22 cellular contexts compared by ENCODE assay signal in the genomic region with DNA sequence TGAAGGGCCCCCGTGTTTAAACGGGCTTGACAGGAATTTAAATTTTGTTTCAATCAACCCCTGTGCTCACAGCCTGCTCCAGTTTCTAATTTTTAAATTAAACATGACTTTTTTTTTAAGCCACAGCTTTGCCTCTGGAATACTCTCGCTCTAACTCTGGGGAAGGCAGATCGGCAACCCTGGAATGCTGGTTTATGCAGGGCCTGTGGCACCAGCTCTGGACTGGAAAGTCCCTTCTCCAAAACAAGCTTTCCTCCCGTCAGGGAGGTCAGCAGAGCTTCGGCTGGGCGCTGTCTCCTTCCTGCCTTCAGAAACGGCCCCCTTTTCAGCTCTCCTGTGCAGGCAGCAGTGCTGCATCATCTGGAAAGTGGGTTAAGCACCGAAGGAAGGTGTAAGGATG. TPM values are rescaled to one million over a fixed set of nuclear protein-coding genes. Genes with fewer than 3 reads are reported as not detected.
DNase-seq lines count a peak whose midpoint lies in the region; ATAC-seq, FAIRE-seq and TF ChIP-seq lines count a peak whose summit lies in the region.
"Had no signal": no experiment of that assay in that cellular context is flagged by ENCODE, and none has a peak within 500 bp of the region (broad histone marks: within the 10 kb centered on the region; RNA-seq: fewer than 3 reads in every experiment).

No MANE protein-coding gene starts in this region.

- CTCF ChIA-PET in Panc1 (lab: Charles Lee), result no interaction called here

- H3K9me3 ChIP-seq in Panc1 (ENCODE audit: control insufficient read depth, insufficient read depth, low read depth, low read length), result no peaks in the 10 kb centered on the region
- H3K9me3 ChIP-seq: right lobe of liver had no signal

- no peaks in the 10 kb centered on the region for H3K36me3 ChIP-seq in Panc1 (ENCODE audit: control insufficient read depth, insufficient read depth, low read length)
- H3K36me3 ChIP-seq: right lobe of liver had no signal

- FAIRE-seq in GM12892 (lab: Jason Lieb, UNC), result no peak
- FAIRE-seq: keratinocyte had no signal

- H3K4me3 Mint-ChIP-seq in activated naive CD8-positive, alpha-beta T cell treated with anti-CD3 and anti-CD28 coated beads for 36 hours, result no peak overlapping the region
- H3K4me3 Mint-ChIP-seq: dendritic cell treated with granulocyte-macrophage colony-stimulating factor and Interleukin-4, amounts not matched to agents 40 ng/mL and 50 ng/mL, for 4 days had no signal

- no TSS peak for BruUV-seq in Panc1 (replicated peaks; lab: Mats Ljungman, UMichigan)

- ATAC-seq in Panc1, result peak; percentile 21; the same call in 1 of the 2 replicates
- no peak for ATAC-seq in HG03139 (IDR thresholded peaks at IDR 0.05; ENCODE audit: unreplicated experiment)
- ATAC-seq in GM21447 (IDR thresholded peaks at IDR 0.05; ENCODE audit: unreplicated experiment), result no peak
- ATAC-seq: foreskin keratinocyte had no signal

- intact Hi-C loops in Panc1 (cut with micrococcal nuclease; ENCODE audit: unreplicated experiment), result no loop called here

- DNase-seq in NCI-H82 (lab: John Stamatoyannopoulos, UW), result peak; percentile 60
- no peak for DNase-seq in NCI-H82 treated with DMSO at 0.1 percent for 48 hours (lab: John Stamatoyannopoulos, UW; ENCODE audit: unreplicated experiment)
- no peak for DNase-seq in Panc1 (ENCODE audit: low read depth, low spot score)
- DNase-seq in fibroblast of peridontal ligament (ENCODE audit: extremely low read depth), result peak; percentile 4
- DNase-seq in GM12892 (ENCODE audit: insufficient read length), result no peak
- no peak for DNase-seq in activated naive CD8-positive, alpha-beta T cell treated with anti-CD3 and anti-CD28 coated beads for 36 hours
- DNase-seq: 8988T, COR-L47, foreskin keratinocyte, right lobe of liver, SHP77 had no signal

- H3K36me3 Mint-ChIP-seq in activated naive CD8-positive, alpha-beta T cell treated with anti-CD3 and anti-CD28 coated beads for 36 hours, result peaks cover 5% of the 10 kb centered on the region
- H3K36me3 Mint-ChIP-seq: naive B cell had no signal

- no peak overlapping the region for H3K27ac ChIP-seq in Panc1 (ENCODE audit: low read length)
- H3K27ac ChIP-seq: foreskin keratinocyte, parathyroid adenoma, right lobe of liver had no signal

- in situ Hi-C loops in Panc1 (cut with HindIII; ENCODE audit: low pct_unique_long_range_greater_than_20kb, low sequenced_read_pairs), result no loop called here

- POLR2A ChIA-PET in Panc1 (lab: Charles Lee), result interaction anchor here (0.7 kb wide), 1 partner anchor 25 kb away, joined by 3 read pairs; no protein-coding TSS in a partner anchor

- no peak for TF ChIP-seq POLR2A in GM12892 (IDR thresholded peaks at IDR 0.05; ENCODE audit: low read depth, low read length)

- no peaks in the 10 kb centered on the region for H3K27me3 ChIP-seq in Panc1 (ENCODE audit: control insufficient read depth, insufficient read depth, low read length)
- H3K27me3 ChIP-seq: foreskin keratinocyte, right lobe of liver had no signal

- H3K9me3 Mint-ChIP-seq in activated naive CD8-positive, alpha-beta T cell treated with anti-CD3 and anti-CD28 coated beads for 36 hours, result no peaks in the 10 kb centered on the region
- H3K9me3 Mint-ChIP-seq: dendritic cell treated with granulocyte-macrophage colony-stimulating factor and Interleukin-4, amounts not matched to agents 40 ng/mL and 50 ng/mL, for 4 days; T-cell had no signal

- no peak for TF ChIP-seq CTCF in Panc1 (IDR thresholded peaks at IDR 0.05)

- H3K27me3 Mint-ChIP-seq in activated naive CD8-positive, alpha-beta T cell treated with anti-CD3 and anti-CD28 coated beads for 36 hours, result no peaks in the 10 kb centered on the region
- H3K27me3 Mint-ChIP-seq: dendritic cell treated with granulocyte-macrophage colony-stimulating factor and Interleukin-4, amounts not matched to agents 40 ng/mL and 50 ng/mL, for 4 days; naive B cell; T-cell had no signal

- H3K4me1 ChIP-seq in Panc1 (ENCODE audit: control insufficient read depth, insufficient read depth, low read length), result no peaks in the 10 kb centered on the region
- H3K4me1 ChIP-seq: foreskin keratinocyte, parathyroid adenoma, right lobe of liver had no signal

- H3K4me1 Mint-ChIP-seq in activated naive CD8-positive, alpha-beta T cell treated with anti-CD3 and anti-CD28 coated beads for 36 hours, result peaks cover 22% of the 10 kb centered on the region

- H3K4me3 ChIP-seq in Panc1 (ENCODE audit: low read depth in 2 of 2, low read length in 2 of 2), result no peak overlapping the region
- H3K4me3 ChIP-seq: right lobe of liver had no signal

- no peak overlapping the region for H3K27ac Mint-ChIP-seq in activated naive CD8-positive, alpha-beta T cell treated with anti-CD3 and anti-CD28 coated beads for 36 hours
- H3K27ac Mint-ChIP-seq: dendritic cell treated with granulocyte-macrophage colony-stimulating factor and Interleukin-4, amounts not matched to agents 40 ng/mL and 50 ng/mL, for 4 days had no signal

RNA-seq across cellular contexts. Expression of a gene that starts 42.7 kb away (rescaled TPM):
- total RNA-seq in Panc1 (2021; ENCODE audit: unreplicated experiment), result 0.21 TPM
- 0.12 TPM for polyA plus RNA-seq in Panc1 (2012; ENCODE audit: insufficient read length)
- polyA plus RNA-seq in GM12892 (2012; ENCODE audit: missing spikeins), result not detected
- total RNA-seq in activated naive CD8-positive, alpha-beta T cell treated with anti-CD3 and anti-CD28 coated beads for 36 hours, result under 1 TPM; 0.16 to 0.30 TPM
- total RNA-seq: Daoy, foreskin keratinocyte had no signal

RNA-seq across cellular contexts. Expression of a gene that starts 57.3 kb away (rescaled TPM):
- total RNA-seq in Panc1 (2021; ENCODE audit: unreplicated experiment), result not detected
- not detected for polyA plus RNA-seq in Panc1 (2012; ENCODE audit: insufficient read length)
- polyA plus RNA-seq in GM12892 (2012; ENCODE audit: missing spikeins), result not detected
- not detected for total RNA-seq in activated naive CD8-positive, alpha-beta T cell treated with anti-CD3 and anti-CD28 coated beads for 36 hours
- total RNA-seq: Daoy, foreskin keratinocyte, LHCN-M2, right lobe of liver, subcutaneous adipose tissue, T-cell, ureter had no signal
- polyA plus RNA-seq: foreskin keratinocyte, keratinocyte had no signal

Comparison
In these comparisons a context has a peak if more than half of its experiments do, and no peak if none do; other contexts are left out.
1. DNase-seq: peak in NCI-H82 (single experiment) and fibroblast of peridontal ligament (single experiment); none in NCI-H82 treated with DMSO at 0.1 percent for 48 hours (single experiment), Panc1 (single experiment), GM12892 (single experiment) and activated naive CD8-positive, alpha-beta T cell treated with anti-CD3 and anti-CD28 coated beads for 36 hours (single experiment).